23 cellular contexts compared by ENCODE assay signal in genomic region chr15:75688831-75689230, GRCh38. TPM values are rescaled to one million over a fixed set of nuclear protein-coding genes. Genes with fewer than 3 reads are reported as not detected.
"Had no signal": no experiment of that assay in that cellular context is flagged by ENCODE, and none has a peak within 500 bp of the region (broad histone marks: within the 10 kb centered on the region; RNA-seq: fewer than 3 reads in every experiment).

No MANE protein-coding gene starts in this region.

- H3K4me1 ChIP-seq: colonic mucosa had no signal

- H3K36me3 ChIP-seq: colonic mucosa had no signal

- DNase-seq: colonic mucosa; cortex of kidney; dermis blood vessel endothelial cell; dorsolateral prefrontal cortex; effector CD4-positive, alpha-beta T cell; effector CD8-positive, alpha-beta T cell; effector memory CD4-positive, alpha-beta T cell; effector memory CD8-positive, alpha-beta T cell; endodermal cell; erythroblast; esophagus squamous epithelium; foreskin fibroblast; foreskin melanocyte; gastrocnemius medialis; glutamatergic neuron; head of caudate nucleus; heart left ventricle had no signal

- H3K27ac ChIP-seq: colonic mucosa, dorsolateral prefrontal cortex, epithelial cell of prostate, esophagus squamous epithelium, gastrocnemius medialis had no signal

- ATAC-seq: effector memory CD8-positive, alpha-beta T cell; esophagus mucosa; gastrocnemius medialis; gastroesophageal sphincter; heart left ventricle had no signal

- H3K4me3 ChIP-seq: colonic mucosa, coronary artery, dorsolateral prefrontal cortex, esophagus muscularis mucosa, esophagus squamous epithelium, gastrocnemius medialis, gastroesophageal sphincter, heart left ventricle had no signal

- H3K9me3 ChIP-seq: colonic mucosa, esophagus muscularis mucosa, esophagus squamous epithelium, gastrocnemius medialis, gastroesophageal sphincter, heart left ventricle had no signal

- H3K27me3 ChIP-seq: colonic mucosa, dorsolateral prefrontal cortex, esophagus muscularis mucosa, gastrocnemius medialis, gastroesophageal sphincter, heart left ventricle had no signal

RNA-seq across cellular contexts. Expression of gene CSPG4, which starts 23.8 kb away (rescaled TPM):
- total RNA-seq: endothelial cell of umbilical vein had no signal
- polyA plus RNA-seq: endothelial cell of umbilical vein had no signal
